In the genomic region with DNA sequence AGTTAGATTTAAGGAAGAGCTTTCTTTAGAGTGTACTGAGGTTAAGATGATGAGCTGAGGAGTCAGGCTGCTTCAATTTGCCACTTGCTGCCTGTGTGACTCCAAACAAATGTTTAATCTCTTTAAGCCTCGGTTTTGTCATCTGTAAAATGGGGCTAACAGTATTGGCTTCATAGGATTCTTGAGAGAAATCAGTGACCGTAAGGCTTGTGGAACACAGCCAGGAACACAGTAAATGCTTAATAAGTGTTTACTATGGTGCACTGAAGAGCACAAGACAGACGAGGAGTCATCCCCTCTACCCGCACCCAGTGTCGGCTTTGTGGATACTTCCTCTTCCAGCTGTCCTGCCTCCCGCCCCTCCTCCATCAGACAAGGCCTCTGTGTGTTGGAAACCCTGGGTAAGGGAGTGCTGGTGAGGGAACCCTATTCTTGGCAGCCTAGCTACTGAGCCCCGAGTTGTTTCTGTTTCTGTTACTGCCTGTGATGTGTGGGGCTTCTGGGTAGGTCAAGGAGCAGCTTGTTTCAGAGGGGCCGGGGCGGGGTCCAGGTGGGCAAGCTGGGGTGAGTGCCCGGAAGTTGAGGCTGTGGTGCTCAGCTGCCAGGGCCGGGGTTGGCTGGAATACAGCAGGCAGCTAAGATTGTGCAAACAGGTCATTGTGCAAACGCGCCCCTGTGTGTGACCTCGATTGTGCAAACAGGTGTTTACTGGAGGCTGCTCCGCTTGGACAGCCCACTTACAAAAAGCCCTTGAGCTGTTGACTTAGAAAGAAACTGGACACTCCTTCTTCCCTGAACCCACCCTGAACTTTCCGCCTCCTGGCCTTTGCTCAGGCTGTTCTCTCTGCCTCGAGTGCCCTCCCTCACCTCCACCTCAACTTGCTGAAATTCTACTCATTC, we compare ENCODE assay signal across 1 cellular context.
TF ChIP-seq lines count a peak whose summit lies in the region.

No MANE protein-coding gene starts in this region.

TF ChIP-seq in HepG2, 621 proteins besides CTCF, POLR2A, EP300 and RAD21 (continued from another document and continues in another):
- no peak for TF ChIP-seq SOX6 (IDR thresholded peaks at IDR 0.05)
- peak; percentile 99 for TF ChIP-seq SOX6 (CRISPR knock-in tag; IDR thresholded peaks at IDR 0.05)
- TF ChIP-seq TSC22D2 (CRISPR knock-in tag; IDR thresholded peaks at IDR 0.05; ENCODE audit: borderline replicate concordance) = peak; percentile 30; the same call in 1 of the 2 replicates
- TF ChIP-seq, protein P1, sequence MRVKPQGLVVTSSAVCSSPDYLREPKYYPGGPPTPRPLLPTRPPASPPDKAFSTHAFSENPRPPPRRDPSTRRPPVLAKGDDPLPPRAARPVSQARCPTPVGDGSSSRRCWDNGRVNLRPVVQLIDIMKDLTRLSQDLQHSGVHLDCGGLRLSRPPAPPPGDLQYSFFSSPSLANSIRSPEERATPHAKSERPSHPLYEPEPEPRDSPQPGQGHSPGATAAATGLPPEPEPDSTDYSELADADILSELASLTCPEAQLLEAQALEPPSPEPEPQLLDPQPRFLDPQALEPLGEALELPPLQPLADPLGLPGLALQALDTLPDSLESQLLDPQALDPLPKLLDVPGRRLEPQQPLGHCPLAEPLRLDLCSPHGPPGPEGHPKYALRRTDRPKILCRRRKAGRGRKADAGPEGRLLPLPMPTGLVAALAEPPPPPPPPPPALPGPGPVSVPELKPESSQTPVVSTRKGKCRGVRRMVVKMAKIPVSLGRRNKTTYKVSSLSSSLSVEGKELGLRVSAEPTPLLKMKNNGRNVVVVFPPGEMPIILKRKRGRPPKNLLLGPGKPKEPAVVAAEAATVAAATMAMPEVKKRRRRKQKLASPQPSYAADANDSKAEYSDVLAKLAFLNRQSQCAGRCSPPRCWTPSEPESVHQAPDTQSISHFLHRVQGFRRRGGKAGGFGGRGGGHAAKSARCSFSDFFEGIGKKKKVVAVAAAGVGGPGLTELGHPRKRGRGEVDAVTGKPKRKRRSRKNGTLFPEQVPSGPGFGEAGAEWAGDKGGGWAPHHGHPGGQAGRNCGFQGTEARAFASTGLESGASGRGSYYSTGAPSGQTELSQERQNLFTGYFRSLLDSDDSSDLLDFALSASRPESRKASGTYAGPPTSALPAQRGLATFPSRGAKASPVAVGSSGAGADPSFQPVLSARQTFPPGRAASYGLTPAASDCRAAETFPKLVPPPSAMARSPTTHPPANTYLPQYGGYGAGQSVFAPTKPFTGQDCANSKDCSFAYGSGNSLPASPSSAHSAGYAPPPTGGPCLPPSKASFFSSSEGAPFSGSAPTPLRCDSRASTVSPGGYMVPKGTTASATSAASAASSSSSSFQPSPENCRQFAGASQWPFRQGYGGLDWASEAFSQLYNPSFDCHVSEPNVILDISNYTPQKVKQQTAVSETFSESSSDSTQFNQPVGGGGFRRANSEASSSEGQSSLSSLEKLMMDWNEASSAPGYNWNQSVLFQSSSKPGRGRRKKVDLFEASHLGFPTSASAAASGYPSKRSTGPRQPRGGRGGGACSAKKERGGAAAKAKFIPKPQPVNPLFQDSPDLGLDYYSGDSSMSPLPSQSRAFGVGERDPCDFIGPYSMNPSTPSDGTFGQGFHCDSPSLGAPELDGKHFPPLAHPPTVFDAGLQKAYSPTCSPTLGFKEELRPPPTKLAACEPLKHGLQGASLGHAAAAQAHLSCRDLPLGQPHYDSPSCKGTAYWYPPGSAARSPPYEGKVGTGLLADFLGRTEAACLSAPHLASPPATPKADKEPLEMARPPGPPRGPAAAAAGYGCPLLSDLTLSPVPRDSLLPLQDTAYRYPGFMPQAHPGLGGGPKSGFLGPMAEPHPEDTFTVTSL (CRISPR knock-in tag; IDR thresholded peaks at IDR 0.05; ENCODE audit: borderline replicate concordance) = peak; percentile 88
- peak; percentile 95 for TF ChIP-seq KLF6 (CRISPR knock-in tag; IDR thresholded peaks at IDR 0.05)
- TF ChIP-seq, protein P2, sequence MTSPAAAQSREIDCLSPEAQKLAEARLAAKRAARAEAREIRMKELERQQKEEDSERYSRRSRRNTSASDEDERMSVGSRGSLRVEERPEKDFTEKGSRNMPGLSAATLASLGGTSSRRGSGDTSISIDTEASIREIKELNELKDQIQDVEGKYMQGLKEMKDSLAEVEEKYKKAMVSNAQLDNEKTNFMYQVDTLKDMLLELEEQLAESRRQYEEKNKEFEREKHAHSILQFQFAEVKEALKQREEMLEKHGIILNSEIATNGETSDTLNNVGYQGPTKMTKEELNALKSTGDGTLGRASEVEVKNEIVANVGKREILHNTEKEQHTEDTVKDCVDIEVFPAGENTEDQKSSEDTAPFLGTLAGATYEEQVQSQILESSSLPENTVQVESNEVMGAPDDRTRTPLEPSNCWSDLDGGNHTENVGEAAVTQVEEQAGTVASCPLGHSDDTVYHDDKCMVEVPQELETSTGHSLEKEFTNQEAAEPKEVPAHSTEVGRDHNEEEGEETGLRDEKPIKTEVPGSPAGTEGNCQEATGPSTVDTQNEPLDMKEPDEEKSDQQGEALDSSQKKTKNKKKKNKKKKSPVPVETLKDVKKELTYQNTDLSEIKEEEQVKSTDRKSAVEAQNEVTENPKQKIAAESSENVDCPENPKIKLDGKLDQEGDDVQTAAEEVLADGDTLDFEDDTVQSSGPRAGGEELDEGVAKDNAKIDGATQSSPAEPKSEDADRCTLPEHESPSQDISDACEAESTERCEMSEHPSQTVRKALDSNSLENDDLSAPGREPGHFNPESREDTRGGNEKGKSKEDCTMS (CRISPR knock-in tag; conservative IDR thresholded peaks at IDR 0.05) = no peak
- TF ChIP-seq, protein P3, sequence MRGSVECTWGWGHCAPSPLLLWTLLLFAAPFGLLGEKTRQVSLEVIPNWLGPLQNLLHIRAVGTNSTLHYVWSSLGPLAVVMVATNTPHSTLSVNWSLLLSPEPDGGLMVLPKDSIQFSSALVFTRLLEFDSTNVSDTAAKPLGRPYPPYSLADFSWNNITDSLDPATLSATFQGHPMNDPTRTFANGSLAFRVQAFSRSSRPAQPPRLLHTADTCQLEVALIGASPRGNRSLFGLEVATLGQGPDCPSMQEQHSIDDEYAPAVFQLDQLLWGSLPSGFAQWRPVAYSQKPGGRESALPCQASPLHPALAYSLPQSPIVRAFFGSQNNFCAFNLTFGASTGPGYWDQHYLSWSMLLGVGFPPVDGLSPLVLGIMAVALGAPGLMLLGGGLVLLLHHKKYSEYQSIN (CRISPR knock-in tag; IDR thresholded peaks at IDR 0.05; ENCODE audit: borderline replicate concordance) = no peak
- TF ChIP-seq NR2F2 (IDR thresholded peaks at IDR 0.05; ENCODE audit: borderline replicate concordance, low read depth) = peak; percentile 99
- TF ChIP-seq, protein P4, sequence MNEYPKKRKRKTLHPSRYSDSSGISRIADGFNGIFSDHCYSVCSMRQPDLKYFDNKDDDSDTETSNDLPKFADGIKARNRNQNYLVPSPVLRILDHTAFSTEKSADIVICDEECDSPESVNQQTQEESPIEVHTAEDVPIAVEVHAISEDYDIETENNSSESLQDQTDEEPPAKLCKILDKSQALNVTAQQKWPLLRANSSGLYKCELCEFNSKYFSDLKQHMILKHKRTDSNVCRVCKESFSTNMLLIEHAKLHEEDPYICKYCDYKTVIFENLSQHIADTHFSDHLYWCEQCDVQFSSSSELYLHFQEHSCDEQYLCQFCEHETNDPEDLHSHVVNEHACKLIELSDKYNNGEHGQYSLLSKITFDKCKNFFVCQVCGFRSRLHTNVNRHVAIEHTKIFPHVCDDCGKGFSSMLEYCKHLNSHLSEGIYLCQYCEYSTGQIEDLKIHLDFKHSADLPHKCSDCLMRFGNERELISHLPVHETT (CRISPR knock-in tag; conservative IDR thresholded peaks at IDR 0.05) = peak; percentile 58; the same call in 1 of the 2 replicates
- peak; percentile 88 for TF ChIP-seq PPARG (CRISPR knock-in tag; conservative IDR thresholded peaks at IDR 0.05)
- TF ChIP-seq, protein P5, sequence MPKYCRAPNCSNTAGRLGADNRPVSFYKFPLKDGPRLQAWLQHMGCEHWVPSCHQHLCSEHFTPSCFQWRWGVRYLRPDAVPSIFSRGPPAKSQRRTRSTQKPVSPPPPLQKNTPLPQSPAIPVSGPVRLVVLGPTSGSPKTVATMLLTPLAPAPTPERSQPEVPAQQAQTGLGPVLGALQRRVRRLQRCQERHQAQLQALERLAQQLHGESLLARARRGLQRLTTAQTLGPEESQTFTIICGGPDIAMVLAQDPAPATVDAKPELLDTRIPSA (CRISPR knock-in tag; IDR thresholded peaks at IDR 0.05; ENCODE audit: borderline replicate concordance) = no peak
- TF ChIP-seq, protein P6, sequence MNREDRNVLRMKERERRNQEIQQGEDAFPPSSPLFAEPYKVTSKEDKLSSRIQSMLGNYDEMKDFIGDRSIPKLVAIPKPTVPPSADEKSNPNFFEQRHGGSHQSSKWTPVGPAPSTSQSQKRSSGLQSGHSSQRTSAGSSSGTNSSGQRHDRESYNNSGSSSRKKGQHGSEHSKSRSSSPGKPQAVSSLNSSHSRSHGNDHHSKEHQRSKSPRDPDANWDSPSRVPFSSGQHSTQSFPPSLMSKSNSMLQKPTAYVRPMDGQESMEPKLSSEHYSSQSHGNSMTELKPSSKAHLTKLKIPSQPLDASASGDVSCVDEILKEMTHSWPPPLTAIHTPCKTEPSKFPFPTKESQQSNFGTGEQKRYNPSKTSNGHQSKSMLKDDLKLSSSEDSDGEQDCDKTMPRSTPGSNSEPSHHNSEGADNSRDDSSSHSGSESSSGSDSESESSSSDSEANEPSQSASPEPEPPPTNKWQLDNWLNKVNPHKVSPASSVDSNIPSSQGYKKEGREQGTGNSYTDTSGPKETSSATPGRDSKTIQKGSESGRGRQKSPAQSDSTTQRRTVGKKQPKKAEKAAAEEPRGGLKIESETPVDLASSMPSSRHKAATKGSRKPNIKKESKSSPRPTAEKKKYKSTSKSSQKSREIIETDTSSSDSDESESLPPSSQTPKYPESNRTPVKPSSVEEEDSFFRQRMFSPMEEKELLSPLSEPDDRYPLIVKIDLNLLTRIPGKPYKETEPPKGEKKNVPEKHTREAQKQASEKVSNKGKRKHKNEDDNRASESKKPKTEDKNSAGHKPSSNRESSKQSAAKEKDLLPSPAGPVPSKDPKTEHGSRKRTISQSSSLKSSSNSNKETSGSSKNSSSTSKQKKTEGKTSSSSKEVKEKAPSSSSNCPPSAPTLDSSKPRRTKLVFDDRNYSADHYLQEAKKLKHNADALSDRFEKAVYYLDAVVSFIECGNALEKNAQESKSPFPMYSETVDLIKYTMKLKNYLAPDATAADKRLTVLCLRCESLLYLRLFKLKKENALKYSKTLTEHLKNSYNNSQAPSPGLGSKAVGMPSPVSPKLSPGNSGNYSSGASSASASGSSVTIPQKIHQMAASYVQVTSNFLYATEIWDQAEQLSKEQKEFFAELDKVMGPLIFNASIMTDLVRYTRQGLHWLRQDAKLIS (CRISPR knock-in tag; IDR thresholded peaks at IDR 0.05) = no peak; the same call in 1 of the 2 replicates
- TF ChIP-seq, protein P7, sequence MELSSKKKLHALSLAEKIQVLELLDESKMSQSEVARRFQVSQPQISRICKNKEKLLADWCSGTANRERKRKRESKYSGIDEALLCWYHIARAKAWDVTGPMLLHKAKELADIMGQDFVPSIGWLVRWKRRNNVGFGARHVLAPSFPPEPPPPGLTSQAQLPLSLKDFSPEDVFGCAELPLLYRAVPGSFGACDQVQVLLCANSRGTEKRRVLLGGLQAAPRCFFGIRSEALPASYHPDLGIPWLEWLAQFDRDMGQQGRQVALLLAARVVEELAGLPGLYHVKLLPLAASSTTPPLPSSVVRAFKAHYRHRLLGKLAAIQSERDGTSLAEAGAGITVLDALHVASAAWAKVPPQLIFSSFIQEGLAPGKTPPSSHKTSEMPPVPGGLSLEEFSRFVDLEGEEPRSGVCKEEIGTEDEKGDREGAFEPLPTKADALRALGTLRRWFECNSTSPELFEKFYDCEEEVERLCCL (CRISPR knock-in tag; IDR thresholded peaks at IDR 0.05; ENCODE audit: borderline replicate concordance) = no peak
- no peak for TF ChIP-seq NFE2L2 (IDR thresholded peaks at IDR 0.05; ENCODE audit: low read length)
- TF ChIP-seq, protein P8, sequence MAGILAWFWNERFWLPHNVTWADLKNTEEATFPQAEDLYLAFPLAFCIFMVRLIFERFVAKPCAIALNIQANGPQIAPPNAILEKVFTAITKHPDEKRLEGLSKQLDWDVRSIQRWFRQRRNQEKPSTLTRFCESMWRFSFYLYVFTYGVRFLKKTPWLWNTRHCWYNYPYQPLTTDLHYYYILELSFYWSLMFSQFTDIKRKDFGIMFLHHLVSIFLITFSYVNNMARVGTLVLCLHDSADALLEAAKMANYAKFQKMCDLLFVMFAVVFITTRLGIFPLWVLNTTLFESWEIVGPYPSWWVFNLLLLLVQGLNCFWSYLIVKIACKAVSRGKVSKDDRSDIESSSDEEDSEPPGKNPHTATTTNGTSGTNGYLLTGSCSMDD (CRISPR knock-in tag; IDR thresholded peaks at IDR 0.05) = no peak
- TF ChIP-seq ZNF335 (CRISPR knock-in tag; IDR thresholded peaks at IDR 0.05) = peak; percentile 79; the same call in 1 of the 2 replicates
- no peak for TF ChIP-seq NR1H2 (CRISPR knock-in tag; IDR thresholded peaks at IDR 0.05; ENCODE audit: borderline replicate concordance, low read depth)
- TF ChIP-seq ZNF546 (CRISPR knock-in tag; conservative IDR thresholded peaks at IDR 0.05) = 0 out of 2 replicates have a peak, but pooled peaks have one; percentile 27
- TF ChIP-seq MTA1 (CRISPR knock-in tag; IDR thresholded peaks at IDR 0.05; ENCODE audit: borderline replicate concordance) = peak; percentile 100
- no peak for TF ChIP-seq SCMH1 (CRISPR knock-in tag; IDR thresholded peaks at IDR 0.05; ENCODE audit: borderline replicate concordance)
- TF ChIP-seq ZNF121 (CRISPR knock-in tag; IDR thresholded peaks at IDR 0.05) = peak; percentile 65; the same call in 1 of the 2 replicates
- no peak for TF ChIP-seq KDM5A (IDR thresholded peaks at IDR 0.05; ENCODE audit: borderline replicate concordance, low read length)
- TF ChIP-seq ZFY (CRISPR knock-in tag; IDR thresholded peaks at IDR 0.05) = peak; percentile 75
- no peak for TF ChIP-seq MYNN (CRISPR knock-in tag; IDR thresholded peaks at IDR 0.05; ENCODE audit: low read depth)
- TF ChIP-seq MTF2 (CRISPR knock-in tag; IDR thresholded peaks at IDR 0.05; ENCODE audit: borderline replicate concordance) = no peak
- TF ChIP-seq NCOR1 (IDR thresholded peaks at IDR 0.05; ENCODE audit: borderline replicate concordance, low read length) = peak; percentile 91
- TF ChIP-seq, protein P9, sequence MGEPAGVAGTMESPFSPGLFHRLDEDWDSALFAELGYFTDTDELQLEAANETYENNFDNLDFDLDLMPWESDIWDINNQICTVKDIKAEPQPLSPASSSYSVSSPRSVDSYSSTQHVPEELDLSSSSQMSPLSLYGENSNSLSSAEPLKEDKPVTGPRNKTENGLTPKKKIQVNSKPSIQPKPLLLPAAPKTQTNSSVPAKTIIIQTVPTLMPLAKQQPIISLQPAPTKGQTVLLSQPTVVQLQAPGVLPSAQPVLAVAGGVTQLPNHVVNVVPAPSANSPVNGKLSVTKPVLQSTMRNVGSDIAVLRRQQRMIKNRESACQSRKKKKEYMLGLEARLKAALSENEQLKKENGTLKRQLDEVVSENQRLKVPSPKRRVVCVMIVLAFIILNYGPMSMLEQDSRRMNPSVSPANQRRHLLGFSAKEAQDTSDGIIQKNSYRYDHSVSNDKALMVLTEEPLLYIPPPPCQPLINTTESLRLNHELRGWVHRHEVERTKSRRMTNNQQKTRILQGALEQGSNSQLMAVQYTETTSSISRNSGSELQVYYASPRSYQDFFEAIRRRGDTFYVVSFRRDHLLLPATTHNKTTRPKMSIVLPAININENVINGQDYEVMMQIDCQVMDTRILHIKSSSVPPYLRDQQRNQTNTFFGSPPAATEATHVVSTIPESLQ (CRISPR knock-in tag; conservative IDR thresholded peaks at IDR 0.05) = 0 out of 2 replicates have a peak, but pooled peaks have one; percentile 50
- no peak for TF ChIP-seq ZNF577 (CRISPR knock-in tag; IDR thresholded peaks at IDR 0.05; ENCODE audit: borderline replicate concordance, low read depth)
- TF ChIP-seq FOXM1 (CRISPR knock-in tag; IDR thresholded peaks at IDR 0.05) = no peak
- peak; percentile 87 for TF ChIP-seq ZNF761 (CRISPR knock-in tag; conservative IDR thresholded peaks at IDR 0.05)
- no peak; the same call in 1 of the 2 replicates for TF ChIP-seq FOXC1 (CRISPR knock-in tag; IDR thresholded peaks at IDR 0.05; ENCODE audit: borderline replicate concordance)
